Comparison of ENCODE assay signal across 18 cellular contexts in the genomic region with DNA sequence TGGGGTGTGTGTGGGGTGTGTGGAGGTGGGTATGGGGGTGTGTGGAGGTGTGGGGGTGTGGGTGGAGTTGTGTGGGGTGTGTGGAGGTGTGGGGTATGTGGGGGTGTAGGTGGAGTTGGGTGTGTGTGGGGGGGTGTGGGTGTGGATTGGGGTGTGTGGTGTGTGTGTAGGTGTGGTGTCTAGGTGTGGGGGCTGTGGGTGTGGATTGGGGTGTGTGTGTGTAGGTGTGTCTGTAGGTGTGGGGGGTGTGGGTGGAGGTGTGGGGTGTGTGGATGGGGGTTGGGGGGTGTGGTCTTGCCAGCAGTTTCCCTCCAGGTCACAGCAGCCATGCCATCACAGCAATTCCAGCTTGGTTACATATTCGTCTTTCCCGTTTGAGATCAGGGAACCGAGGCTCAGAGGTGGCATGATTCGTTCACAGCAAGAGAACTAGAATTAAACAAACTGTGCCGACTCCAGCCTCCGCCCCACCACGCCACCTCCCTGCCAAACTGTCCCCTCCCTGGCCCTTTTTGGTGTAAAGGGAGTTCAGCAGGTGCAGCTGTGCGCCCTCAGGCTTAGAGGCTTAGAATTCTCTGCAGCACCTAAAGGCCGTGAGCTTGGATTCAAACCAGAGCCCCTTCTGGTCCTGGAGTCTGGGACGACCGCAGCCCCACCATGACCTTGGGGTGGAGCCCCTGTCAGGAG. TPM values are rescaled to one million over a fixed set of nuclear protein-coding genes. Genes with fewer than 3 reads are reported as not detected.
A peak's percentile ranks its signal among the peaks of the same experiment; 100 is the strongest.
DNase-seq lines count a peak whose midpoint lies in the region; ATAC-seq, FAIRE-seq and TF ChIP-seq lines count a peak whose summit lies in the region.
"Not testable (repeated sequence)": the region's sequence is repeated elsewhere in the genome, so short reads cannot be mapped to it uniquely, and the experiment has no call there.
"Had no signal": no experiment of that assay in that cellular context is flagged by ENCODE, and none has a peak within 500 bp of the region (broad histone marks: within the 10 kb centered on the region; RNA-seq: fewer than 3 reads in every experiment).

No MANE protein-coding gene starts in this region.

- not testable (repeated sequence) for TF ChIP-seq EP300 in GM12878 (IDR thresholded peaks at IDR 0.05; ENCODE audit: borderline replicate concordance in 1 of 2, control insufficient read depth in 1 of 2, low read depth in 2 of 2, low read length in 2 of 2); HepG2 (IDR thresholded peaks at IDR 0.05; ENCODE audit: low read depth in 2 of 2, low read length in 2 of 2); HepG2 (CRISPR knock-in tag; IDR thresholded peaks at IDR 0.05; ENCODE audit: borderline replicate concordance)

- in situ Hi-C loops in GM13976 (cut with MboI; ENCODE audit: low sequenced_read_pairs, unreplicated experiment); GM12878 (cut with MboI); HepG2 (cut with HindIII; ENCODE audit: extremely low pct_ligation_motif_present, low pct_unique_long_range_greater_than_20kb): not testable (repeated sequence)

- BruUV-seq in GM12878 (replicated peaks; lab: Mats Ljungman, UMichigan); HepG2 (replicated peaks; lab: Mats Ljungman, UMichigan): not testable (repeated sequence)

- ATAC-seq in GM12878 (peak; percentile 31; the same call in 2 of the 3 replicates), sciatic nerve (peak; percentile 44)
- not testable (repeated sequence) for ATAC-seq in HepG2

- RAD21 ChIA-PET in GM12878 (lab: Charles Lee; ENCODE audit: unreplicated experiment): not testable (repeated sequence)

- not testable (repeated sequence) for H2AFZ ChIP-seq in GM12878 (ENCODE audit: control insufficient read depth, low read depth, low read length); HepG2 (ENCODE audit: low read length)

- WGBS in GM12878 (ENCODE audit: insufficient coverage, insufficient replicate concordance, low lambda C conversion rate, missing lambda C conversion rate): 89% methylated on average over 8 of the region's 11 CpGs
- WGBS in HepG2 (ENCODE audit: low lambda C conversion rate): 92% methylated on average over 5 of the region's 11 CpGs

- H3K9me3 Mint-ChIP-seq in T-helper 1 cell treated with Interleukin-12 subunit alpha and Interleukin-12 subunit beta and Interleukin-4 antibody, amounts not matched to agents 30 μg/mL and 1 μg/mL, for 36 hours: not testable (repeated sequence)

- POLR2A ChIA-PET in GM12878 (lab: Charles Lee); HepG2 (lab: Yijun Ruan, JAX): not testable (repeated sequence)

- SMC1A ChIA-PET in GM12878 (lab: Charles Lee; ENCODE audit: uncharacterized antibody, unreplicated experiment): not testable (repeated sequence)

- H3K4me2 ChIP-seq in GM12878 (ENCODE audit: control insufficient read depth, insufficient read depth); HepG2 (ENCODE audit: low read depth, low read length): not testable (repeated sequence)

- H3K9ac ChIP-seq in GM12878 (ENCODE audit: control insufficient read depth, insufficient read depth, low read length); HepG2 (ENCODE audit: insufficient read depth, low read depth, low read length): not testable (repeated sequence)

- H3K4me3 ChIP-seq in GM12878; HepG2 (replicated peaks in 1 of 3; ENCODE audit: insufficient read depth in 1 of 3, low read depth in 2 of 3, low read length in 3 of 3): not testable (repeated sequence)

- not testable (repeated sequence) for H3K27ac ChIP-seq in GM12878 (ENCODE audit: control insufficient read depth, insufficient read depth); HepG2 (ENCODE audit: extremely low read length, insufficient read depth, low read length)

- not testable (repeated sequence) for TF ChIP-seq CTCF in GM13976 (IDR thresholded peaks at IDR 0.05; ENCODE audit: borderline replicate concordance, control extremely low read depth, extremely low read depth, insufficient read depth, missing control alignments); GM12878 (IDR thresholded peaks at IDR 0.05 in 2 of 3, conservative IDR thresholded peaks at IDR 0.05 in 1 of 3; ENCODE audit: control insufficient read depth in 2 of 3, extremely low read depth in 1 of 3, insufficient read depth in 1 of 3, low read depth in 3 of 3, low read length in 3 of 3); HepG2 (CRISPR knock-in tag; IDR thresholded peaks at IDR 0.05)

- H3K79me2 ChIP-seq in GM12878 (ENCODE audit: control insufficient read depth, insufficient read depth, low read length); HepG2 (ENCODE audit: insufficient read depth, low read length): not testable (repeated sequence)

- TF ChIP-seq RAD21 in GM12878 (IDR thresholded peaks at IDR 0.05; ENCODE audit: insufficient read depth, low read depth, low read length); HepG2 (CRISPR knock-in tag; IDR thresholded peaks at IDR 0.05): not testable (repeated sequence)

- H3K4me1 Mint-ChIP-seq in T-helper 1 cell treated with Interleukin-12 subunit alpha and Interleukin-12 subunit beta and Interleukin-4 antibody, amounts not matched to agents 30 μg/mL and 1 μg/mL, for 36 hours (ENCODE audit: low read depth): not testable (repeated sequence)

- DNase-seq in Ammon's horn (ENCODE audit: low spot score): peak; percentile 3
- DNase-seq in GM13976 (ENCODE audit: low spot score): peak; percentile 57
- DNase-seq in NCI-H1417 (lab: John Stamatoyannopoulos, UW): peak in 2 of 3 experiments; percentile 14 to 25
- not testable (repeated sequence) for DNase-seq in GM12878 (ENCODE audit: low read depth, low spot score); HepG2 (ENCODE audit: low spot score); sciatic nerve (ENCODE audit: low spot score)
- peak; percentile 5 for DNase-seq in germinal center (ENCODE audit: low spot score)

- H4K20me1 ChIP-seq in GM12878 (ENCODE audit: control insufficient read depth, insufficient read depth); HepG2 (ENCODE audit: insufficient read depth, low read length): not testable (repeated sequence)

- peak; percentile 35 for FAIRE-seq in GM12878 (lab: Jason Lieb, UNC)
- FAIRE-seq in HepG2 (lab: Jason Lieb, UNC): not testable (repeated sequence)

- H3K4me3 Mint-ChIP-seq in T-helper 1 cell treated with Interleukin-12 subunit alpha and Interleukin-12 subunit beta and Interleukin-4 antibody, amounts not matched to agents 30 μg/mL and 1 μg/mL, for 36 hours: not testable (repeated sequence)

- H3K36me3 ChIP-seq in GM12878 (ENCODE audit: control insufficient read depth in 2 of 2, insufficient read depth in 2 of 2, low read length in 1 of 2); HepG2 (replicated peaks in 1 of 2; ENCODE audit: control insufficient read depth in 1 of 2, insufficient read depth in 2 of 2, low read length in 2 of 2): not testable (repeated sequence)

- CTCF ChIA-PET in GM12878 (lab: Yijun Ruan, JAX); HepG2 (lab: Yijun Ruan, JAX; ENCODE audit: low intra/inter-chr PET ratio, low total read pairs): not testable (repeated sequence)

- H3K27me3 ChIP-seq in GM12878 (replicated peaks in 1 of 2; ENCODE audit: control insufficient read depth in 2 of 2, insufficient read depth in 2 of 2, low read length in 1 of 2); HepG2 (ENCODE audit: control insufficient read depth in 1 of 2, insufficient read depth in 2 of 2, low read length in 2 of 2): not testable (repeated sequence)

- intact Hi-C loops in GM12878 (cut with micrococcal nuclease; ENCODE audit: unreplicated experiment); HepG2 (cut with micrococcal nuclease; ENCODE audit: unreplicated experiment); sciatic nerve (cut with DNase I): not testable (repeated sequence)

- H3K4me1 ChIP-seq in GM12878 (ENCODE audit: control insufficient read depth, insufficient read depth, low read length); HepG2 (ENCODE audit: insufficient read depth, low read length): not testable (repeated sequence)

- H3K27ac Mint-ChIP-seq in T-helper 1 cell treated with Interleukin-12 subunit alpha and Interleukin-12 subunit beta and Interleukin-4 antibody, amounts not matched to agents 30 μg/mL and 1 μg/mL, for 36 hours: peak overlapping the region; percentile 31

- not testable (repeated sequence) for H3K27me3 Mint-ChIP-seq in T-helper 1 cell treated with Interleukin-12 subunit alpha and Interleukin-12 subunit beta and Interleukin-4 antibody, amounts not matched to agents 30 μg/mL and 1 μg/mL, for 36 hours (ENCODE audit: low read depth)

- not testable (repeated sequence) for TF ChIP-seq POLR2A in GM12878 (IDR thresholded peaks at IDR 0.05; ENCODE audit: low read depth, low read length); HepG2 (IDR thresholded peaks at IDR 0.05; ENCODE audit: insufficient read depth in 1 of 2, low read depth in 2 of 2, low read length in 2 of 2)

- not testable (repeated sequence) for H3K36me3 Mint-ChIP-seq in T-helper 1 cell treated with Interleukin-12 subunit alpha and Interleukin-12 subunit beta and Interleukin-4 antibody, amounts not matched to agents 30 μg/mL and 1 μg/mL, for 36 hours (ENCODE audit: low read depth)

- not testable (repeated sequence) for H3K9me3 ChIP-seq in GM12878 (replicated peaks; ENCODE audit: control insufficient read depth, insufficient read depth, low read length); HepG2 (ENCODE audit: low read length)

RNA-seq across cellular contexts. Expression of gene SPDYE17, which starts 33.3 kb away (rescaled TPM):
- total RNA-seq in GM12878 (2013; cell fraction: nucleolus; rRNA removed): not detected in 2 replicates
- total RNA-seq in GM12878 (2014; rRNA removed) (not detected in 2 replicates), GM12878 (2014; rRNA removed; fragmentation: Illumina TruSeq; extraction: Trizol) (not detected in 2 replicates), GM12878 (2021) (not detected in 2 replicates), HepG2 (2016; rRNA removed; fragmentation: Illumina TruSeq; extraction: Trizol) (not detected in 2 replicates), sciatic nerve (not detected)
- not detected for polyA plus RNA-seq in GM12878 (2011; ENCODE audit: low read depth)
- polyA plus RNA-seq in GM12878 (2011; rRNA removed) (not detected in 2 replicates), GM12878 (2014; fragmentation: Illumina TruSeq; extraction: Trizol) (not detected in 2 replicates), GM12878 (2014; fragmentation: Nextera tagmentation; extraction: Ambion mirVana) (not detected), GM12878 (2014; rRNA removed) (not detected in 2 replicates), GM12878 (2016; fragmentation: Nextera tagmentation; extraction: Ambion mirVana) (not detected), HepG2 (2011; rRNA removed) (not detected in 2 replicates)
- not detected in 2 replicates for polyA plus RNA-seq in GM12878 (2011; cell fraction: cytosol; rRNA removed)
- polyA plus RNA-seq in GM12878 (2011; cell fraction: nucleus; rRNA removed): not detected in 2 replicates
- polyA plus RNA-seq in GM12878 (2012): not detected in 2 replicates
- polyA minus RNA-seq in GM12878 (2011; rRNA and poly(A)+ RNA removed): not detected in 2 replicates
- not detected in 2 replicates for polyA minus RNA-seq in GM12878 (2011; cell fraction: cytosol; rRNA and poly(A)+ RNA removed)
- polyA minus RNA-seq in GM12878 (2011; cell fraction: nucleus; rRNA and poly(A)+ RNA removed): not detected in 2 replicates
- total RNA-seq in HepG2 (2016; cell fraction: cytosol; rRNA removed; fragmentation: Illumina TruSeq; extraction: Trizol; ENCODE audit: low read depth): not detected in 2 replicates
- not detected in 2 replicates for total RNA-seq in HepG2 (2016; cell fraction: insoluble cytoplasmic fraction; rRNA removed; fragmentation: Illumina TruSeq; extraction: Trizol)
- total RNA-seq in HepG2 (2016; cell fraction: membrane; rRNA removed; fragmentation: Illumina TruSeq; extraction: Trizol): not detected in 2 replicates
- not detected in 2 replicates for total RNA-seq in HepG2 (2016; cell fraction: nucleus; rRNA removed; fragmentation: Illumina TruSeq; extraction: Trizol)
- polyA plus RNA-seq in HepG2 (2011; cell fraction: cytosol; rRNA removed): not detected in 2 replicates
- not detected in 2 replicates for polyA plus RNA-seq in HepG2 (2011; cell fraction: nucleus; rRNA removed)
- polyA plus RNA-seq in HepG2 (2012): not detected in 2 replicates
- not detected in 2 replicates for polyA plus RNA-seq in HepG2 (2016; cell fraction: cytosol; fragmentation: Illumina TruSeq; extraction: Trizol; ENCODE audit: low read depth)
- not detected in 2 replicates for polyA plus RNA-seq in HepG2 (2016; cell fraction: insoluble cytoplasmic fraction; fragmentation: Illumina TruSeq; extraction: Trizol; ENCODE audit: low read depth)
- not detected in 2 replicates for polyA plus RNA-seq in HepG2 (2016; cell fraction: membrane; fragmentation: Illumina TruSeq; extraction: Trizol; ENCODE audit: low read depth)
- polyA plus RNA-seq in HepG2 (2016; cell fraction: nucleus; fragmentation: Illumina TruSeq; extraction: Trizol; ENCODE audit: insufficient read depth, low read depth): not detected in 2 replicates
- not detected in 2 replicates for polyA minus RNA-seq in HepG2 (2011; rRNA and poly(A)+ RNA removed; ENCODE audit: low replicate concordance)
- polyA minus RNA-seq in HepG2 (2011; cell fraction: cytosol; rRNA and poly(A)+ RNA removed): not detected in 2 replicates
- not detected in 2 replicates for polyA minus RNA-seq in HepG2 (2011; cell fraction: nucleus; rRNA and poly(A)+ RNA removed)
- total RNA-seq: A673; astrocyte; colonic mucosa; esophagus squamous epithelium; left cardiac atrium; psoas muscle; Right ventricle myocardium superior; T-helper 1 cell treated with Interleukin-12 subunit alpha and Interleukin-12 subunit beta and Interleukin-4 antibody, amounts not matched to agents 30 ng/mL and 1 ng/mL, for 36 hours; uterus; WTC11 had no signal
- polyA plus RNA-seq: psoas muscle had no signal
